Comparison of ENCODE assay signal across 9 cellular contexts in genomic region chr3:28050895-28051294, GRCh38.
A peak's percentile ranks its signal among the peaks of the same experiment; 100 is the strongest.
DNase-seq lines count a peak whose midpoint lies in the region; ATAC-seq and TF ChIP-seq lines count a peak whose summit lies in the region.
"Had no signal": no experiment of that assay in that cellular context is flagged by ENCODE, and none has a peak within 500 bp of the region (broad histone marks: within the 10 kb centered on the region; RNA-seq: fewer than 3 reads in every experiment).

No MANE protein-coding gene starts in this region.

- H3K9me3 Mint-ChIP-seq in WTC11, result no peaks in the 10 kb centered on the region; the same call in 1 of the 2 replicates
- H3K9me3 Mint-ChIP-seq: stimulated activated memory B cell treated with anti-CD40 and anti-IgM and Interleukin-4, amounts not matched to agents 10 μg/mL and 1 μg/mL and 100 μg/mL, for 72 hours had no signal

- DNase-seq in AG09309 (ENCODE audit: low read depth), result peak; percentile 28
- peak; percentile 3 for DNase-seq in H4 (ENCODE audit: low spot score)
- DNase-seq in WTC11 (ENCODE audit: low spot score), result no peak
- DNase-seq in foreskin keratinocyte, result peak; percentile 73 to 90
- DNase-seq in Kasumi-1 (lab: John Stamatoyannopoulos, UW), result no peak
- no peak for DNase-seq in DMS79 (lab: John Stamatoyannopoulos, UW)

- peak overlapping the region; percentile 22; the same call in 1 of the 2 replicates for H3K27ac Mint-ChIP-seq in WTC11
- H3K27ac Mint-ChIP-seq: stimulated activated memory B cell treated with anti-CD40 and anti-IgM and Interleukin-4, amounts not matched to agents 10 μg/mL and 1 μg/mL and 100 μg/mL, for 72 hours had no signal

- ATAC-seq in WTC11, result no peak
- ATAC-seq in foreskin keratinocyte, result peak; percentile 97
- ATAC-seq in GM18498 (IDR thresholded peaks at IDR 0.05; ENCODE audit: unreplicated experiment), result no peak
- no peak for ATAC-seq in GM21619 (IDR thresholded peaks at IDR 0.05; ENCODE audit: unreplicated experiment)
- ATAC-seq: stimulated activated memory B cell treated with anti-CD40 and anti-IgM and Interleukin-4, amounts not matched to agents 10 μg/mL and 1 μg/mL and 100 μg/mL, for 72 hours had no signal

- H3K27ac ChIP-seq in foreskin keratinocyte, result no peak overlapping the region

- no peak overlapping the region for H3K4me3 ChIP-seq in AG09309 (ENCODE audit: control insufficient read depth, low read depth, low read length)

- H3K27me3 ChIP-seq in foreskin keratinocyte, result peaks cover 2% of the 10 kb centered on the region

- CTCF ChIA-PET in WTC11 (lab: Charles Lee), result no interaction called here

- POLR2A ChIA-PET in WTC11 (lab: Charles Lee), result no interaction called here

- H3K27me3 Mint-ChIP-seq in WTC11 (ENCODE audit: low read depth), result peaks cover 3% of the 10 kb centered on the region; the same call in 1 of the 2 replicates
- H3K27me3 Mint-ChIP-seq: stimulated activated memory B cell treated with anti-CD40 and anti-IgM and Interleukin-4, amounts not matched to agents 10 μg/mL and 1 μg/mL and 100 μg/mL, for 72 hours had no signal

- H3K4me1 Mint-ChIP-seq in WTC11, result peaks cover 26% of the 10 kb centered on the region
- H3K4me1 Mint-ChIP-seq: stimulated activated memory B cell treated with anti-CD40 and anti-IgM and Interleukin-4, amounts not matched to agents 10 μg/mL and 1 μg/mL and 100 μg/mL, for 72 hours had no signal

- H3K36me3 Mint-ChIP-seq in WTC11, result peaks cover 3% of the 10 kb centered on the region
- H3K36me3 Mint-ChIP-seq: stimulated activated memory B cell treated with anti-CD40 and anti-IgM and Interleukin-4, amounts not matched to agents 10 μg/mL and 1 μg/mL and 100 μg/mL, for 72 hours had no signal

- TF ChIP-seq CTCF in AG09309 (IDR thresholded peaks at IDR 0.05; ENCODE audit: control insufficient read depth, insufficient read depth, low read depth, low read length, missing control alignments) (no peak), WTC11 (IDR thresholded peaks at IDR 0.05) (no peak), foreskin keratinocyte (conservative IDR thresholded peaks at IDR 0.05) (no peak)

- H3K4me1 ChIP-seq in foreskin keratinocyte, result peaks cover 5% of the 10 kb centered on the region

- no peak overlapping the region for H3K4me3 Mint-ChIP-seq in WTC11
- H3K4me3 Mint-ChIP-seq: stimulated activated memory B cell treated with anti-CD40 and anti-IgM and Interleukin-4, amounts not matched to agents 10 μg/mL and 1 μg/mL and 100 μg/mL, for 72 hours had no signal

TF ChIP-seq in WTC11, 78 proteins besides CTCF, POLR2A, EP300 and RAD21:
- TF ChIP-seq ZNF396 (CRISPR knock-in tag; IDR thresholded peaks at IDR 0.05; ENCODE audit: borderline replicate concordance) (no peak), CREB1 (CRISPR knock-in tag; IDR thresholded peaks at IDR 0.05) (no peak), ZNF121 (CRISPR knock-in tag; IDR thresholded peaks at IDR 0.05) (no peak), MAX (CRISPR knock-in tag; IDR thresholded peaks at IDR 0.05) (no peak), KAT7 (CRISPR knock-in tag; IDR thresholded peaks at IDR 0.05; ENCODE audit: borderline replicate concordance) (no peak), NFE2L1 (CRISPR knock-in tag; IDR thresholded peaks at IDR 0.05) (no peak), SMAD4 (CRISPR knock-in tag; IDR thresholded peaks at IDR 0.05) (no peak), NR1H2 (CRISPR knock-in tag; IDR thresholded peaks at IDR 0.05) (no peak), ERG (CRISPR knock-in tag; IDR thresholded peaks at IDR 0.05) (no peak), RELA (CRISPR knock-in tag; IDR thresholded peaks at IDR 0.05; ENCODE audit: borderline replicate concordance) (no peak), RORB (CRISPR knock-in tag; IDR thresholded peaks at IDR 0.05) (no peak), PRDM15 (CRISPR knock-in tag; IDR thresholded peaks at IDR 0.05) (no peak), ZNF263 (CRISPR knock-in tag; IDR thresholded peaks at IDR 0.05; ENCODE audit: low read depth) (no peak), ZBTB43 (CRISPR knock-in tag; IDR thresholded peaks at IDR 0.05) (no peak), ZNF671 (CRISPR knock-in tag; IDR thresholded peaks at IDR 0.05) (no peak), TEAD4 (CRISPR knock-in tag; IDR thresholded peaks at IDR 0.05) (no peak), USF1 (CRISPR knock-in tag; IDR thresholded peaks at IDR 0.05) (no peak)

Comparison
In these comparisons a context has a peak if more than half of its experiments do, and no peak if none do; other contexts are left out.
1. DNase-seq: peak in AG09309 (single experiment), H4 (single experiment) and foreskin keratinocyte (2 of 2); none in WTC11 (single experiment), Kasumi-1 (0 of 2) and DMS79 (single experiment).